Comparison of ENCODE assay signal across 20 cellular contexts in genomic region chr16:31710134-31710533, GRCh38.
A peak's percentile ranks its signal among the peaks of the same experiment; 100 is the strongest.
DNase-seq lines count a peak whose midpoint lies in the region; ATAC-seq and TF ChIP-seq lines count a peak whose summit lies in the region.
"Had no signal": no experiment of that assay in that cellular context is flagged by ENCODE, and none has a peak within 500 bp of the region (broad histone marks: within the 10 kb centered on the region; RNA-seq: fewer than 3 reads in every experiment).

No MANE protein-coding gene starts in this region.

- ATAC-seq in activated CD4-positive, alpha-beta T cell treated with anti-CD3 and anti-CD28 coated beads for 36 hours: no peak
- ATAC-seq in CD4-positive, alpha-beta T cell (ENCODE audit: poor library complexity): no peak
- ATAC-seq in T-helper 17 cell (no peak), GM18858 (IDR thresholded peaks at IDR 0.05; ENCODE audit: unreplicated experiment) (no peak)

- POLR2A ChIA-PET in activated CD4-positive, alpha-beta T cell treated with anti-CD3 and anti-CD28 coated beads, Interleukin-2, amount 10 ng/mL, durations not matched to agents 7 days and 5 days (lab: Charles Lee): no interaction called here
- POLR2A ChIA-PET in activated CD4-positive, alpha-beta T cell treated with anti-CD3 and anti-CD28 coated beads for 36 hours (lab: Charles Lee): interaction anchor here (0.6 to 1.2 kb wide), 4 partner anchors 9 to 163 kb away, joined by 3 to 4 read pairs (median 3); partner anchors contain the start of gene ZNF267
- POLR2A ChIA-PET in CD4-positive, alpha-beta T cell (lab: Charles Lee): interaction anchor here (4.6 to 6.1 kb wide), 2 partner anchors 8 to 14 kb away, joined by 56 to 75 read pairs; no protein-coding TSS in a partner anchor

- no peak for TF ChIP-seq CTCF in CD4-positive, alpha-beta T cell (IDR thresholded peaks at IDR 0.05)
- no peak for TF ChIP-seq CTCF in osteoblast (IDR thresholded peaks at IDR 0.05; ENCODE audit: extremely low read depth, low read depth, low read length)

- H3K9me3 Mint-ChIP-seq in activated CD4-positive, alpha-beta T cell treated with anti-CD3 and anti-CD28 coated beads, Interleukin-2, amount 10 ng/mL, durations not matched to agents 7 days and 5 days: peaks cover 4% of the 10 kb centered on the region
- no peaks in the 10 kb centered on the region for H3K9me3 Mint-ChIP-seq in activated CD4-positive, alpha-beta T cell treated with anti-CD3 and anti-CD28 coated beads for 36 hours (ENCODE audit: low read depth)
- no peaks in the 10 kb centered on the region for H3K9me3 Mint-ChIP-seq in CD4-positive, alpha-beta T cell
- H3K9me3 Mint-ChIP-seq: CD4-positive, alpha-beta memory T cell had no signal

- H4K20me1 ChIP-seq in osteoblast (ENCODE audit: insufficient read depth, low read length): peaks cover 10% of the 10 kb centered on the region

- no peak for DNase-seq in activated CD4-positive, alpha-beta T cell treated with anti-CD3 and anti-CD28 coated beads, Interleukin-2, amount 10 ng/mL, durations not matched to agents 7 days and 5 days
- no peak for DNase-seq in activated CD4-positive, alpha-beta T cell treated with anti-CD3 and anti-CD28 coated beads for 36 hours
- no peak for DNase-seq in CD4-positive, alpha-beta T cell
- DNase-seq in T-helper 17 cell (no peak), osteoblast (ENCODE audit: insufficient read length, low spot score, missing footprints) (peak; percentile 15), MG63 (no peak), AML-193 (lab: John Stamatoyannopoulos, UW) (no peak)
- DNase-seq: Caco-2; CD4-positive, alpha-beta memory T cell; DMS79 treated with DMSO at 0.1 percent for 48 hours; GF-D8; KBM-7; MM.1S; NCI-H2029; NCI-H2227 treated with DMSO at 0.1 percent for 48 hours; NCI-H526 treated with DMSO at 0.1 percent for 48 hours; PC-9; Right ventricle myocardium superior had no signal

- H3K36me3 ChIP-seq in osteoblast (ENCODE audit: insufficient read depth, low read length): peaks cover 6% of the 10 kb centered on the region
- peaks cover 15% of the 10 kb centered on the region for H3K36me3 ChIP-seq in MG63

- no peak overlapping the region for H3K27ac ChIP-seq in CD4-positive, alpha-beta T cell (ENCODE audit: low read depth, low read length)
- no peak overlapping the region for H3K27ac ChIP-seq in osteoblast (ENCODE audit: low read depth, low read length)
- H3K27ac ChIP-seq: BLaER1 treated with 17β-estradiol and CSF1 and Interleukin-3, amounts not matched to agents 10 nM and 100 nM; PC-9 had no signal

- peaks cover 11% of the 10 kb centered on the region for H3K4me1 ChIP-seq in osteoblast (ENCODE audit: insufficient read depth, low read length)
- H3K4me1 ChIP-seq: Caco-2 had no signal

- H3K4me3 Mint-ChIP-seq in activated CD4-positive, alpha-beta T cell treated with anti-CD3 and anti-CD28 coated beads, Interleukin-2, amount 10 ng/mL, durations not matched to agents 7 days and 5 days: no peak overlapping the region
- H3K4me3 Mint-ChIP-seq in activated CD4-positive, alpha-beta T cell treated with anti-CD3 and anti-CD28 coated beads for 36 hours: no peak overlapping the region
- no peak overlapping the region for H3K4me3 Mint-ChIP-seq in CD4-positive, alpha-beta T cell
- peak overlapping the region; percentile 69 for H3K4me3 Mint-ChIP-seq in T-helper 17 cell
- H3K4me3 Mint-ChIP-seq: CD4-positive, alpha-beta memory T cell had no signal

- H3K27me3 Mint-ChIP-seq in activated CD4-positive, alpha-beta T cell treated with anti-CD3 and anti-CD28 coated beads, Interleukin-2, amount 10 ng/mL, durations not matched to agents 7 days and 5 days: no peaks in the 10 kb centered on the region
- H3K27me3 Mint-ChIP-seq in activated CD4-positive, alpha-beta T cell treated with anti-CD3 and anti-CD28 coated beads for 36 hours: no peaks in the 10 kb centered on the region
- no peaks in the 10 kb centered on the region for H3K27me3 Mint-ChIP-seq in CD4-positive, alpha-beta T cell
- H3K27me3 Mint-ChIP-seq in T-helper 17 cell: no peaks in the 10 kb centered on the region
- H3K27me3 Mint-ChIP-seq: CD4-positive, alpha-beta memory T cell had no signal

- H3K79me2 ChIP-seq in osteoblast (ENCODE audit: insufficient read depth, low read length): peaks cover 20% of the 10 kb centered on the region

- no peaks in the 10 kb centered on the region for H3K9me3 ChIP-seq in CD4-positive, alpha-beta T cell (ENCODE audit: control insufficient read depth, low read length)
- H3K9me3 ChIP-seq in T-helper 17 cell (ENCODE audit: control insufficient read depth, low read length, poor library complexity, severe bottlenecking) (no peaks in the 10 kb centered on the region), osteoblast (ENCODE audit: low read depth, low read length) (no peaks in the 10 kb centered on the region), MG63 (no peaks in the 10 kb centered on the region)
- H3K9me3 ChIP-seq: Caco-2 had no signal

- H2AFZ ChIP-seq in osteoblast (ENCODE audit: low read length): no peak overlapping the region
- H2AFZ ChIP-seq: PC-9 had no signal

- H3K4me2 ChIP-seq in osteoblast (ENCODE audit: insufficient read depth, low read length): no peak overlapping the region
- H3K4me2 ChIP-seq: BLaER1 treated with 17β-estradiol and CSF1 and Interleukin-3, amounts not matched to agents 10 nM and 100 nM; PC-9 had no signal

- peaks cover 60% of the 10 kb centered on the region for H3K36me3 Mint-ChIP-seq in activated CD4-positive, alpha-beta T cell treated with anti-CD3 and anti-CD28 coated beads, Interleukin-2, amount 10 ng/mL, durations not matched to agents 7 days and 5 days (ENCODE audit: low read depth)
- peaks cover 45% of the 10 kb centered on the region for H3K36me3 Mint-ChIP-seq in activated CD4-positive, alpha-beta T cell treated with anti-CD3 and anti-CD28 coated beads for 36 hours (ENCODE audit: low read depth)
- peaks cover 77% of the 10 kb centered on the region for H3K36me3 Mint-ChIP-seq in CD4-positive, alpha-beta T cell (ENCODE audit: low read depth)
- H3K36me3 Mint-ChIP-seq in T-helper 17 cell (ENCODE audit: low read depth): peaks cover 2% of the 10 kb centered on the region

- CTCF ChIA-PET in activated CD4-positive, alpha-beta T cell treated with anti-CD3 and anti-CD28 coated beads, Interleukin-2, amount 10 ng/mL, durations not matched to agents 7 days and 5 days (lab: Charles Lee): interaction anchor here (1.1 to 2.7 kb wide), 4 partner anchors 8 to 164 kb away, joined by 3 to 13 read pairs (median 6); partner anchors contain the start of gene ZNF267
- CTCF ChIA-PET in activated CD4-positive, alpha-beta T cell treated with anti-CD3 and anti-CD28 coated beads for 36 hours (lab: Charles Lee): interaction anchor here (1.2 to 2.3 kb wide), 2 partner anchors 15 to 250 kb away, joined by 4 to 8 read pairs; no protein-coding TSS in a partner anchor
- CTCF ChIA-PET in CD4-positive, alpha-beta T cell (lab: Charles Lee): interaction anchor here (1.9 kb wide), 1 partner anchor 14 kb away, joined by 4 read pairs; no protein-coding TSS in a partner anchor

- H3K4me3 ChIP-seq in osteoblast (ENCODE audit: insufficient read depth, low read length) (no peak overlapping the region), MG63 (no peak overlapping the region)
- H3K4me3 ChIP-seq: BLaER1 treated with 17β-estradiol and CSF1 and Interleukin-3, amounts not matched to agents 10 nM and 100 nM; PC-9 had no signal

- H3K4me1 Mint-ChIP-seq in activated CD4-positive, alpha-beta T cell treated with anti-CD3 and anti-CD28 coated beads, Interleukin-2, amount 10 ng/mL, durations not matched to agents 7 days and 5 days: peaks cover 69% of the 10 kb centered on the region
- H3K4me1 Mint-ChIP-seq in activated CD4-positive, alpha-beta T cell treated with anti-CD3 and anti-CD28 coated beads for 36 hours: peaks cover 47% of the 10 kb centered on the region
- peaks cover 69% of the 10 kb centered on the region for H3K4me1 Mint-ChIP-seq in CD4-positive, alpha-beta T cell (ENCODE audit: low read depth)
- H3K4me1 Mint-ChIP-seq in T-helper 17 cell: peaks cover 59% of the 10 kb centered on the region

- peak overlapping the region; percentile 9 for H3K27ac Mint-ChIP-seq in activated CD4-positive, alpha-beta T cell treated with anti-CD3 and anti-CD28 coated beads, Interleukin-2, amount 10 ng/mL, durations not matched to agents 7 days and 5 days
- H3K27ac Mint-ChIP-seq in activated CD4-positive, alpha-beta T cell treated with anti-CD3 and anti-CD28 coated beads for 36 hours: no peak overlapping the region
- H3K27ac Mint-ChIP-seq in CD4-positive, alpha-beta T cell: peak overlapping the region; percentile 77
- peak overlapping the region; percentile 99 for H3K27ac Mint-ChIP-seq in T-helper 17 cell

- intact Hi-C loops in activated CD4-positive, alpha-beta T cell treated with anti-CD3 and anti-CD28 coated beads for 36 hours (cut with DNase I, micrococcal nuclease): loop anchor here (5.0 to 10.0 kb wide), 2 partner anchors 55 to 528 kb away; partner anchors contain the start of gene FUS (in 1 of the 2)
- intact Hi-C loops in CD4-positive, alpha-beta T cell (cut with DNase I, micrococcal nuclease): loop anchor here (5.0 to 10.0 kb wide), 2 partner anchors 157 to 225 kb away; partner anchors contain the start of gene SLC5A2 (in 1 of the 2)

- no peaks in the 10 kb centered on the region for H3K27me3 ChIP-seq in CD4-positive, alpha-beta T cell (ENCODE audit: control insufficient read depth, insufficient read depth, low read length)
- H3K27me3 ChIP-seq in osteoblast (ENCODE audit: insufficient read depth, low read length) (no peaks in the 10 kb centered on the region), MG63 (no peaks in the 10 kb centered on the region)
- H3K27me3 ChIP-seq: BLaER1 treated with 17β-estradiol and CSF1 and Interleukin-3, amounts not matched to agents 10 nM and 100 nM had no signal
